Comparison of ENCODE assay signal across 1 cellular context in genomic region chr13:27080018-27080948, GRCh38.
TF ChIP-seq lines count a peak whose summit lies in the region.

No MANE protein-coding gene starts in this region.

TF ChIP-seq in K562, 482 proteins besides CTCF, POLR2A, EP300 and RAD21 (continued from another document):
- TF ChIP-seq POLR3A (IDR thresholded peaks at IDR 0.05; ENCODE audit: borderline replicate concordance, extremely low read depth, insufficient read depth, insufficient read length) (no peak), NFATC3 (IDR thresholded peaks at IDR 0.05) (no peak)
TF ChIP-seq in K562: peak in this region for 2.
